ENCODE assay signal across 1 cellular context in the genomic region with DNA sequence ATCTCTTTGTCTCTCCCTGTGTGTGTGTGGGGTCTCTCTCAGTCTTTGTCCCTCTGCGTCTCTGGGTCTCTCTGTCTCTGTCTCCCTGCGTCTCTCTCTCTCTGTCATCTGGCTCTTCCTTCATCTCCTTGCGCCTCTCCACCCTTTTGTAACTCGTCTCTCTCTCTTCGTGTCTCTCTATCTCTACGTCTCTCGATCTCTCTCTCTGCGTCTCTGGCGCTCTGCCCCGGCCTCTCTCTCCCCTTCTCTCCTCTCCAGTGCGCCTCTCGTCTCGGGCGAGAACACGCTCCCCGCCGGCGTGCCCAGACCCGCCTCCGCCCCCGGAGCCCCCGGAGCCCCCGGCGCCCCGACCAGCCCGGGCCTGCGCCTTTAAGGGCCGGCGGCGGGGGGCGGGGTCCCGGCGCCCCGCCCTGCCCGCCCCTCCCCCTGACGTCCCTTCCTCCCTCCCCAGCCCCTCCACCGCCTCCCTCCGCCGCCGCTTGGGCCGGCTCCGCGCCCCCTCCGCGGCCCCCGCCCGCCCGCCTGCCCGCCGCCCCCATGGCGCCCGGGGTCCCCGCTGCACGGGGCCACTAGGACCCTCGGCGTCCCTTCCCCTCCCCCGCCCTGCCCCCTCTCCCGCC.
TF ChIP-seq lines count a peak whose summit lies in the region.

A gene (plus strand): TSS at position 440 of the 620 bp plus-strand sequence. CDS start 318 bp downstream, outside the sequence.

TF ChIP-seq in HepG2, 621 proteins besides CTCF, POLR2A, EP300 and RAD21 (continued from another document):
- TF ChIP-seq, protein P1, sequence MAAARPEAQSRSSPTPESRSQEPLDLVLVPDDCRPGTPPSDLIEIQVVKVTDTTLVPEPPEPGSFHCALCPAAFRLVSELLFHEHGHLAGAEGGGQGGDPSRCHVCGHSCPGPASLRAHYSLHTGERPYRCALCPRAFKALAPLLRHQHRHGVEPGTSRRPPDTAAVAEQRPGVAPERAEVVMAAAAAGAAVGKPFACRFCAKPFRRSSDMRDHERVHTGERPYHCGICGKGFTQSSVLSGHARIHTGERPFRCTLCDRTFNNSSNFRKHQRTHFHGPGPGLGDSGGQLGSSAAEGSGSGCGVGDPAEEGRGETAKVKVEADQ (CRISPR knock-in tag; IDR thresholded peaks at IDR 0.05; ENCODE audit: borderline replicate concordance) = no peak
- TF ChIP-seq PAX8 (CRISPR knock-in tag; IDR thresholded peaks at IDR 0.05; ENCODE audit: borderline replicate concordance) (no peak), SALL1 (CRISPR knock-in tag; IDR thresholded peaks at IDR 0.05) (0 out of 2 replicates have a peak, but pooled peaks have one; percentile 12), THAP11 (CRISPR knock-in tag; IDR thresholded peaks at IDR 0.05) (0 out of 2 replicates have a peak, but pooled peaks have one; percentile 12)
